17 cellular contexts compared by ENCODE assay signal in genomic region chr4:155060419-155060818, GRCh38.
DNase-seq lines count a peak whose midpoint lies in the region; ATAC-seq and TF ChIP-seq lines count a peak whose summit lies in the region.
"Had no signal": no experiment of that assay in that cellular context is flagged by ENCODE, and none has a peak within 500 bp of the region (broad histone marks: within the 10 kb centered on the region; RNA-seq: fewer than 3 reads in every experiment).

No MANE protein-coding gene starts in this region.

- no peak for TF ChIP-seq POLR2A in body of pancreas (IDR thresholded peaks at IDR 0.05)

- H3K27ac Mint-ChIP-seq in GM23338: no peak overlapping the region
- peak overlapping the region; percentile 80 for H3K27ac Mint-ChIP-seq in neural progenitor cell
- H3K27ac Mint-ChIP-seq in activated CD4-positive, alpha-beta memory T cell treated with anti-CD3 and anti-CD28 coated beads for 36 hours: no peak overlapping the region
- H3K27ac Mint-ChIP-seq: CD4-positive, CD25-positive, alpha-beta regulatory T cell had no signal

- H3K9ac ChIP-seq in adipocyte (ENCODE audit: low read length) (no peak overlapping the region), neural progenitor cell (no peak overlapping the region)

- H3K9me2 ChIP-seq in GM23338 (ENCODE audit: insufficient read depth): no peaks in the 10 kb centered on the region

- POLR2A ChIA-PET in activated CD4-positive, alpha-beta memory T cell treated with anti-CD3 and anti-CD28 coated beads for 36 hours (lab: Charles Lee): no interaction called here

- H3K9me3 Mint-ChIP-seq in GM23338 (no peaks in the 10 kb centered on the region), neural progenitor cell (peaks cover 3% of the 10 kb centered on the region)
- no peaks in the 10 kb centered on the region for H3K9me3 Mint-ChIP-seq in activated CD4-positive, alpha-beta memory T cell treated with anti-CD3 and anti-CD28 coated beads for 36 hours
- H3K9me3 Mint-ChIP-seq: H9 had no signal

- H3K4me3 Mint-ChIP-seq in GM23338 (no peak overlapping the region), neural progenitor cell (no peak overlapping the region)
- H3K4me3 Mint-ChIP-seq in activated CD4-positive, alpha-beta memory T cell treated with anti-CD3 and anti-CD28 coated beads for 36 hours: no peak overlapping the region
- H3K4me3 Mint-ChIP-seq: CD4-positive, CD25-positive, alpha-beta regulatory T cell; CD8-positive, alpha-beta memory T cell; H9 had no signal

- intact Hi-C loops in aorta (cut with DNase I): no loop called here
- intact Hi-C loops in body of pancreas (cut with DNase I): no loop called here
- intact Hi-C loops in activated CD4-positive, alpha-beta memory T cell treated with anti-CD3 and anti-CD28 coated beads for 36 hours (cut with micrococcal nuclease): no loop called here

- ATAC-seq in GM23338 (no peak), aorta (ENCODE audit: low FRiP score) (peak; percentile 46), body of pancreas (no peak)

- H3K4me1 Mint-ChIP-seq in GM23338 (peaks cover 25% of the 10 kb centered on the region), neural progenitor cell (peaks cover 24% of the 10 kb centered on the region)
- no peaks in the 10 kb centered on the region for H3K4me1 Mint-ChIP-seq in activated CD4-positive, alpha-beta memory T cell treated with anti-CD3 and anti-CD28 coated beads for 36 hours (ENCODE audit: low read depth)
- H3K4me1 Mint-ChIP-seq: CD4-positive, CD25-positive, alpha-beta regulatory T cell; CD8-positive, alpha-beta memory T cell had no signal

- H3K27ac ChIP-seq in GM23338 (ENCODE audit: low read depth) (no peak overlapping the region), neural progenitor cell (no peak overlapping the region), aorta (ENCODE audit: low read depth in 1 of 2, low read length in 2 of 2) (no peak overlapping the region), body of pancreas (no peak overlapping the region)

- H3K36me3 Mint-ChIP-seq in GM23338 (ENCODE audit: low read depth) (no peaks in the 10 kb centered on the region), neural progenitor cell (no peaks in the 10 kb centered on the region)
- H3K36me3 Mint-ChIP-seq in activated CD4-positive, alpha-beta memory T cell treated with anti-CD3 and anti-CD28 coated beads for 36 hours: no peaks in the 10 kb centered on the region
- H3K36me3 Mint-ChIP-seq: CD4-positive, CD25-positive, alpha-beta regulatory T cell; CD8-positive, alpha-beta memory T cell had no signal

- H3K4me1 ChIP-seq in GM23338 (ENCODE audit: insufficient read depth): peaks cover 20% of the 10 kb centered on the region
- peaks cover 11% of the 10 kb centered on the region for H3K4me1 ChIP-seq in adipocyte (ENCODE audit: control insufficient read depth, insufficient read depth, low read length)
- H3K4me1 ChIP-seq in neural progenitor cell: no peaks in the 10 kb centered on the region
- no peaks in the 10 kb centered on the region for H3K4me1 ChIP-seq in aorta (ENCODE audit: control insufficient read depth in 1 of 2, insufficient read depth in 2 of 2, low read length in 2 of 2)
- no peaks in the 10 kb centered on the region for H3K4me1 ChIP-seq in body of pancreas

- no peaks in the 10 kb centered on the region for H3F3A ChIP-seq in GM23338 (replicated peaks; ENCODE audit: low read depth)
- H3F3A ChIP-seq in neural progenitor cell (ENCODE audit: low read depth): no peaks in the 10 kb centered on the region

- DNase-seq in GM23338 (ENCODE audit: low spot score): no peak
- DNase-seq in adipocyte (ENCODE audit: low read depth): peak; percentile 19
- DNase-seq in neural progenitor cell (ENCODE audit: low spot score): no peak
- DNase-seq in aorta: no peak
- no peak for DNase-seq in body of pancreas
- no peak for DNase-seq in activated CD4-positive, alpha-beta memory T cell treated with anti-CD3 and anti-CD28 coated beads for 36 hours
- DNase-seq: ACHN; BE2C; C1 segment of cervical spinal cord; CD4-positive, CD25-positive, alpha-beta regulatory T cell; CD8-positive, alpha-beta memory T cell; COR-L47; DMS 273 treated with DMSO at 0.1 percent for 48 hours; DND-41; EL; H9 had no signal

- 91 to 94% methylated on average over 2 of the region's 2 CpGs for WGBS in aorta, 2 donors
- WGBS in body of pancreas, 2 donors: 88 to 93% methylated on average over 2 of the region's 2 CpGs

- H3K9me3 ChIP-seq in adipocyte (ENCODE audit: control insufficient read depth, low read length) (no peaks in the 10 kb centered on the region), neural progenitor cell (ENCODE audit: low read depth) (no peaks in the 10 kb centered on the region), aorta (ENCODE audit: control insufficient read depth, low read length) (no peaks in the 10 kb centered on the region), body of pancreas (no peaks in the 10 kb centered on the region)
- H3K9me3 ChIP-seq: BE2C had no signal

- H3K4me2 ChIP-seq in GM23338 (peak overlapping the region; percentile 56; the same call in 1 of the 2 replicates), neural progenitor cell (no peak overlapping the region)

- H3K27me3 Mint-ChIP-seq in GM23338 (ENCODE audit: insufficient read depth, low read depth, poor library complexity) (no peaks in the 10 kb centered on the region), neural progenitor cell (ENCODE audit: insufficient read depth, low read depth) (peaks cover 2% of the 10 kb centered on the region)
- no peaks in the 10 kb centered on the region for H3K27me3 Mint-ChIP-seq in activated CD4-positive, alpha-beta memory T cell treated with anti-CD3 and anti-CD28 coated beads for 36 hours
- H3K27me3 Mint-ChIP-seq: CD4-positive, CD25-positive, alpha-beta regulatory T cell had no signal

- H2AFZ ChIP-seq in GM23338 (no peak overlapping the region), neural progenitor cell (replicated peaks) (no peak overlapping the region)

- H4K20me1 ChIP-seq in GM23338 (replicated peaks; ENCODE audit: insufficient read depth) (no peaks in the 10 kb centered on the region), neural progenitor cell (ENCODE audit: low read depth) (no peaks in the 10 kb centered on the region)

- TF ChIP-seq CTCF in GM23338 (conservative IDR thresholded peaks at IDR 0.05; ENCODE audit: low read depth in 2 of 2): no peak
- no peak for TF ChIP-seq CTCF in neural progenitor cell (IDR thresholded peaks at IDR 0.05)
- no peak for TF ChIP-seq CTCF in body of pancreas (IDR thresholded peaks at IDR 0.05)

- H3K27me3 ChIP-seq in GM23338 (ENCODE audit: insufficient read depth): no peaks in the 10 kb centered on the region
- H3K27me3 ChIP-seq in adipocyte (replicated peaks; ENCODE audit: control insufficient read depth, insufficient read depth, low read length): no peaks in the 10 kb centered on the region
- no peaks in the 10 kb centered on the region for H3K27me3 ChIP-seq in neural progenitor cell
- H3K27me3 ChIP-seq in aorta (ENCODE audit: control insufficient read depth in 1 of 2, insufficient read depth in 2 of 2, low read length in 1 of 2): peaks cover 0 to 1% of the 10 kb centered on the region in 2 donors
- no peaks in the 10 kb centered on the region for H3K27me3 ChIP-seq in body of pancreas
- H3K27me3 ChIP-seq: BE2C had no signal

- H3K79me2 ChIP-seq in GM23338 (replicated peaks; ENCODE audit: insufficient read depth) (no peaks in the 10 kb centered on the region), neural progenitor cell (ENCODE audit: low read depth) (no peaks in the 10 kb centered on the region)

- H3K4me3 ChIP-seq in GM23338: no peak overlapping the region
- no peak overlapping the region for H3K4me3 ChIP-seq in adipocyte (ENCODE audit: low read length)
- no peak overlapping the region for H3K4me3 ChIP-seq in neural progenitor cell
- H3K4me3 ChIP-seq in aorta (ENCODE audit: low read length in 2 of 2): no peak overlapping the region
- H3K4me3 ChIP-seq in body of pancreas: no peak overlapping the region
- H3K4me3 ChIP-seq: GM12878 had no signal

- H3K36me3 ChIP-seq in GM23338 (ENCODE audit: insufficient read depth) (no peaks in the 10 kb centered on the region), adipocyte (ENCODE audit: control insufficient read depth, insufficient read depth, low read length, severe bottlenecking) (no peaks in the 10 kb centered on the region), neural progenitor cell (no peaks in the 10 kb centered on the region), aorta (ENCODE audit: control insufficient read depth in 1 of 2, insufficient read depth in 2 of 2, low read length in 1 of 2) (no peaks in the 10 kb centered on the region), body of pancreas (replicated peaks in 1 of 2; ENCODE audit: insufficient read depth in 1 of 2, low read depth in 2 of 2) (no peaks in the 10 kb centered on the region)
- H3K36me3 ChIP-seq: BE2C had no signal

- CTCF ChIA-PET in activated CD4-positive, alpha-beta memory T cell treated with anti-CD3 and anti-CD28 coated beads for 36 hours (lab: Charles Lee): no interaction called here

TF ChIP-seq in GM23338, 12 proteins besides CTCF, POLR2A, EP300 and RAD21 (continues in another document):
- TF ChIP-seq EZH2 (IDR thresholded peaks at IDR 0.05; ENCODE audit: low read depth, unreplicated experiment): no peak
- TF ChIP-seq POLR2AphosphoS5 (IDR thresholded peaks at IDR 0.05; ENCODE audit: low read depth): no peak
- TF ChIP-seq EZH2phosphoT487 (IDR thresholded peaks at IDR 0.05; ENCODE audit: unreplicated experiment): no peak
- TF ChIP-seq NANOG (IDR thresholded peaks at IDR 0.05; ENCODE audit: borderline replicate concordance): no peak
- TF ChIP-seq STAT1 (IDR thresholded peaks at IDR 0.05; ENCODE audit: unreplicated experiment): no peak
- no peak for TF ChIP-seq CREB1 (CRISPR knock-in tag; IDR thresholded peaks at IDR 0.05; ENCODE audit: low read depth)
